ENCODE assay signal across 8 cellular contexts in the genomic region with DNA sequence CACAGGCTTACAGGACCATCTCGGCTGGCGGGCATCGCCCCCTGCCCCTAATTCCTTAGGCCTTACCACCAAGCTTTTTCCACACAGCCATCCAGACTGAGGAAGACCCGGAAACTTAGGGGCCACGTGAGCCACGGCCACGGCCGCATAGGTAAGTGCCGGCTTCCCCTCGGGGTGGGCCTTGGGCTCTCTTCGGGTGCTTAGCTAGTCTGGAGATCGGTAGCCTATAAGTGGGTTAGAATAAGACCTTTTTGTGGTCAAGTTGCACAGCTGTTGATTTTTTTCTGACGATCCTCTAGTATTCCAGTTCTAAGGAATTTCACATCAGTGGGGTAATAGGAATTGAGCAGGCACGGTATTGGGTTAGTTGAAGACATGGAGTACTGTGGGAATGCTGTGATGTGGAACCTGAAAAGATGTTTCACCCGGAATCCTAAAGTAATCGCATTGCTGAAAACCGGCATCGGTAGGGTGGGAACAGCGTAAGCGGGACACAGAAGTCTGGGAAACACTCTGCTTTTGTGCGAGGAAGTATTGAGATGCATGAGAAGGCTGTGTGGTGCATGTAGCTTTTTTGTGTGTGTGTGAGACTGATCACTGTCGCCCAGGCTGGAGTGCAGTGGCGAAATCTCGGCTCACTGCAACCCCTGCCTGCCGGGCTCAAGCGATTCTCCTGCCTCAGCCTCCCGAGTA. TPM values are rescaled to one million over a fixed set of nuclear protein-coding genes. Genes with fewer than 3 reads are reported as not detected.
DNase-seq lines count a peak whose midpoint lies in the region; ATAC-seq, FAIRE-seq and TF ChIP-seq lines count a peak whose summit lies in the region.

No MANE protein-coding gene starts in this region.

- no peak for FAIRE-seq in D721Med (lab: Jason Lieb, UNC)

- intact Hi-C loops in tibial artery (cut with DNase I; ENCODE audit: low total_unique reads): loop anchor here (5.0 to 10.0 kb wide), 2 partner anchors 129 to 282 kb away; a partner anchor contains a TSS

- H3K4me1 ChIP-seq in lung (ENCODE audit: control insufficient read depth in 2 of 2, insufficient read depth in 2 of 2, low read length in 2 of 2): peaks cover 6 to 7% of the 10 kb centered on the region in 2 donors
- H3K4me1 ChIP-seq in tibial artery: peaks cover 4 to 36% (median 28%) of the 10 kb centered on the region in 4 donors

- WGBS in lung, 2 donors: 3 to 4% methylated on average over 27 of the region's 27 CpGs

- peak; percentile 5 for ATAC-seq in lung (ENCODE audit: insufficient read depth, low FRiP score)

- DNase-seq in MG63 (no peak), caudate nucleus (lab: John Stamatoyannopoulos, UW) (peak in 2 of 61 donors; percentile 20 to 50), lung (ENCODE audit: low spot score) (no peak), tibial artery (no peak), D721Med (ENCODE audit: insufficient read length, low spot score) (no peak), mucosa of gallbladder (ENCODE audit: low spot score) (no peak), AG08395 (ENCODE audit: low spot score) (no peak)

- H3K27me3 ChIP-seq in MG63: no peaks in the 10 kb centered on the region
- H3K27me3 ChIP-seq in lung (ENCODE audit: control insufficient read depth, insufficient read depth): no peaks in the 10 kb centered on the region
- no peaks in the 10 kb centered on the region for H3K27me3 ChIP-seq in tibial artery

- H3K36me3 ChIP-seq in MG63: peaks cover 62% of the 10 kb centered on the region
- peaks cover 16 to 18% of the 10 kb centered on the region in 2 donors for H3K36me3 ChIP-seq in lung (ENCODE audit: control insufficient read depth in 2 of 2, insufficient read depth in 2 of 2, low read length in 2 of 2)
- H3K36me3 ChIP-seq in tibial artery: peaks cover 27 to 49% (median 46%) of the 10 kb centered on the region in 3 donors

- H3K9me3 ChIP-seq in MG63: no peaks in the 10 kb centered on the region
- H3K9me3 ChIP-seq in lung (ENCODE audit: control insufficient read depth in 2 of 2, insufficient read depth in 1 of 2, low read length in 1 of 2): no peaks in the 10 kb centered on the region
- H3K9me3 ChIP-seq in tibial artery: no peaks in the 10 kb centered on the region

- TF ChIP-seq CTCF in GM12875 (IDR thresholded peaks at IDR 0.05; ENCODE audit: borderline replicate concordance, insufficient read depth, low read depth, low read length) (no peak), lung (IDR thresholded peaks at IDR 0.05; ENCODE audit: control extremely low read depth, extremely low read depth) (no peak), tibial artery (IDR thresholded peaks at IDR 0.05) (no peak), D721Med (IDR thresholded peaks at IDR 0.05; ENCODE audit: insufficient read depth, missing control alignments) (no peak)

- H3K27ac ChIP-seq in caudate nucleus (ENCODE audit: low read depth, low read length) (peak overlapping the region; percentile 96), lung (ENCODE audit: low read depth in 1 of 2, low read length in 1 of 2) (peak overlapping the region; percentile 94 to 95), tibial artery (peak overlapping the region; percentile 91 to 97)

- H3K4me3 ChIP-seq in GM12875 (ENCODE audit: low read depth, low read length) (peak overlapping the region; percentile 94), MG63 (peak overlapping the region; percentile 97), lung (peak overlapping the region; percentile 98), tibial artery (peak overlapping the region; percentile 86 to 91)

RNA-seq across cellular contexts. Expression of a gene that starts 0.7 kb away (rescaled TPM):
- total RNA-seq in MG63 (2014; rRNA removed; shearing (Covaris generic); ENCODE audit: low replicate concordance): 1,350 and 4,050 TPM in 2 replicates
- 1,000 to 10,000 TPM in 1 of 2 donors, 100 to 1,000 TPM in 1; 673 to 1,085 TPM for total RNA-seq in lung
- 1,000 to 10,000 TPM; 1,741 to 4,912 TPM for polyA plus RNA-seq in lung
- 513 TPM for total RNA-seq in mucosa of gallbladder

RNA-seq across cellular contexts. Expression of a gene that starts 0.8 kb away (rescaled TPM):
- 0.74 and 1.4 TPM in 2 replicates for total RNA-seq in MG63 (2014; rRNA removed; shearing (Covaris generic); ENCODE audit: low replicate concordance)
- total RNA-seq in lung (10 to 100 TPM; 20.0 to 23.9 TPM), mucosa of gallbladder (7.1 TPM)
- polyA plus RNA-seq in lung: 1 to 10 TPM; 2.0 to 2.6 TPM
